8 cellular contexts compared by ENCODE assay signal in genomic region chr5:109688999-109689739, GRCh38. TPM values are rescaled to one million over a fixed set of nuclear protein-coding genes. Genes with fewer than 3 reads are reported as not detected.
DNase-seq lines count a peak whose midpoint lies in the region; ATAC-seq, FAIRE-seq and TF ChIP-seq lines count a peak whose summit lies in the region.

No MANE protein-coding gene starts in this region.

- H2AFZ ChIP-seq in keratinocyte (ENCODE audit: control insufficient read depth, low read length): peak overlapping the region; percentile 97

- H3K79me2 ChIP-seq in keratinocyte (ENCODE audit: control insufficient read depth, insufficient read depth, low read length): peaks cover 41% of the 10 kb centered on the region

- peak; percentile 81 for ATAC-seq in GM18909 (IDR thresholded peaks at IDR 0.05; ENCODE audit: poor library complexity, unreplicated experiment)
- ATAC-seq in HG03139 (IDR thresholded peaks at IDR 0.05; ENCODE audit: unreplicated experiment): peak; percentile 68

- no peaks in the 10 kb centered on the region for H3K27me3 ChIP-seq in keratinocyte (ENCODE audit: control insufficient read depth, extremely low read depth, insufficient read depth, low read length)

- H3K27ac ChIP-seq in caudate nucleus (ENCODE audit: low read depth, low read length) (peak overlapping the region; percentile 99), keratinocyte (ENCODE audit: control insufficient read depth, insufficient read depth, low read length) (peak overlapping the region; percentile 89)

- H3K9ac ChIP-seq in keratinocyte (ENCODE audit: control insufficient read depth, extremely low read depth, insufficient read depth, low read length): peak overlapping the region; percentile 96

- dilution Hi-C loops in keratinocyte (cut with MboI; ENCODE audit: extremely low pct_ligation_motif_present, low sequenced_read_pairs): no loop called here

- peak overlapping the region; percentile 67 to 85 (median 84) for H3K4me3 ChIP-seq in keratinocyte (ENCODE audit: control insufficient read depth in 2 of 3, extremely low read depth in 1 of 3, insufficient read depth in 2 of 3, low read depth in 1 of 3, low read length in 3 of 3)

- no peak; the same call in 1 of the 2 replicates for TF ChIP-seq CTCF in AG09319 (IDR thresholded peaks at IDR 0.05; ENCODE audit: low read depth, low read length)
- TF ChIP-seq CTCF in keratinocyte (optimal IDR thresholded peaks at IDR 0.05 in 1 of 3, IDR thresholded peaks at IDR 0.05 in 1 of 3, conservative IDR thresholded peaks at IDR 0.05 in 1 of 3; ENCODE audit: extremely low read depth in 1 of 3, insufficient read depth in 2 of 3, low read length in 3 of 3): no peak

- H3K36me3 ChIP-seq in keratinocyte (ENCODE audit: control insufficient read depth in 2 of 2, extremely low read depth in 1 of 2, insufficient read depth in 2 of 2, low read length in 2 of 2): no peaks in the 10 kb centered on the region

- H4K20me1 ChIP-seq in keratinocyte (ENCODE audit: control insufficient read depth, extremely low read depth, insufficient read depth, low read length): peaks cover 4% of the 10 kb centered on the region

- no peak for FAIRE-seq in keratinocyte (lab: Jason Lieb, UNC)

- H3K4me2 ChIP-seq in keratinocyte (ENCODE audit: control insufficient read depth, extremely low read depth, insufficient read depth, low read depth, low read length): peak overlapping the region; percentile 81

- H3K9me3 ChIP-seq in keratinocyte (ENCODE audit: control insufficient read depth, low read depth, low read length): no peaks in the 10 kb centered on the region

- H3K4me1 ChIP-seq in keratinocyte (ENCODE audit: control insufficient read depth, extremely low read depth, insufficient read depth, low read length): peaks cover 26% of the 10 kb centered on the region

- peak; percentile 70 for DNase-seq in AG09319 (ENCODE audit: extremely low read depth, low read depth)
- peak; percentile 71 for DNase-seq in NCI-H2227 treated with DMSO at 0.1 percent for 48 hours (lab: John Stamatoyannopoulos, UW)
- peak; percentile 50 to 69 (median 59) for DNase-seq in activated CD4-positive, CD25-positive, alpha-beta regulatory T cell (lab: John Stamatoyannopoulos, UW)
- DNase-seq in caudate nucleus (lab: John Stamatoyannopoulos, UW): peak in 59 of 61 donors; percentile 21 to 94 (median 83)
- no peak for DNase-seq in keratinocyte (ENCODE audit: low read depth, low spot score)
- peak; percentile 51 to 71 for DNase-seq in stimulated activated CD4-positive, alpha-beta T cell treated with anti-CD3 and anti-CD28 coated beads, Interleukin-15, amount 100 ng/mL, for 1 hour (ENCODE audit: low read depth in 1 of 2, low spot score in 1 of 2)

- H3K9me1 ChIP-seq in keratinocyte (ENCODE audit: control insufficient read depth, extremely low read depth, insufficient read depth, low read length): no peaks in the 10 kb centered on the region

RNA-seq across cellular contexts. Expression of gene MAN2A1, which starts 0.6 kb away (rescaled TPM):
- 38.3 to 63.8 TPM (median 50.5 TPM) in 3 replicates for polyA plus RNA-seq in keratinocyte
- polyA plus RNA-seq in keratinocyte (2011; ENCODE audit: low read depth): 106 TPM
- polyA plus RNA-seq in keratinocyte (2011; cell fraction: cytosol; rRNA removed): 13.3 and 23.9 TPM in 2 replicates
- polyA plus RNA-seq in keratinocyte (2011; cell fraction: nucleus; rRNA removed): 61.7 and 89.6 TPM in 2 replicates
- 24.8 and 45.4 TPM in 2 replicates for polyA plus RNA-seq in keratinocyte (2012; ENCODE audit: low replicate concordance)
- polyA minus RNA-seq in keratinocyte: 20.5 to 113 TPM (median 95.0 TPM) in 3 replicates
- 60.2 TPM for polyA minus RNA-seq in keratinocyte (2011; cell fraction: cytosol; rRNA and poly(A)+ RNA removed)
- 186 and 287 TPM in 2 replicates for polyA minus RNA-seq in keratinocyte (2011; cell fraction: nucleus; rRNA and poly(A)+ RNA removed)
